ENCODE assay signal across 25 cellular contexts in the genomic region with DNA sequence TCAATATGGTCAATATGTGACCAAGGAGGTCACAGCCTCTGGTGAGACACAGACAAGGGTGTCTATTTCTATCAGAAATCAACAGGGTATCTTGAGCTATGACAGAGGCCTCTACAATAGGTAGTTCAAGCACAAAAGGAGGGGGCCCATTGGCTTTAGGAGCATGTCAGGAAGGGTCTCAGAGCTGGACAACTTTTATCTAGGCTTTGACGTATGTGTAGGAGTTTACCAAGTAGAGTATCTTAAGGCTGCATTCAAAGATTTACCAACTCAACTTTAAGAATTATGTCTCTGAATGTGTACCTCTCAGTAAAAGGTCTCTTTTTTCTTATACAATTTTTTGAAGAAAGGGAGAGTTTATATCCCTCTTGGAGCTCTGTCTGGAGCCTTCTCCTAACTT.
"Had no signal": no experiment of that assay in that cellular context is flagged by ENCODE, and none has a peak within 500 bp of the region (broad histone marks: within the 10 kb centered on the region; RNA-seq: fewer than 3 reads in every experiment).

No MANE protein-coding gene starts in this region.

- DNase-seq: colonic mucosa; cortex of kidney; effector CD8-positive, alpha-beta T cell; effector memory CD8-positive, alpha-beta T cell; erythroblast; esophagus squamous epithelium; foreskin fibroblast; foreskin melanocyte; gastrocnemius medialis; glutamatergic neuron; head of caudate nucleus; heart right ventricle; hippocampal formation; left cardiac atrium; left lung; left ventricle myocardium superior; lower lobe of right lung; mesenchymal stem cell; midbrain had no signal

- FAIRE-seq: endometrium, islet of Langerhans, keratinocyte had no signal

- H3K27me3 ChIP-seq: colonic mucosa had no signal

- H3K9me3 Mint-ChIP-seq: dendritic cell treated with granulocyte-macrophage colony-stimulating factor and Interleukin-4, amounts not matched to agents 40 ng/mL and 50 ng/mL, for 4 days had no signal

- H3K27ac ChIP-seq: colonic mucosa, epithelial cell of prostate, esophagus squamous epithelium, gastrocnemius medialis, heart right ventricle, left lung, lower lobe of right lung had no signal

- H3K4me3 ChIP-seq: colonic mucosa, esophagus squamous epithelium, gastrocnemius medialis, heart right ventricle, left lung, lower lobe of right lung had no signal

- H3K4me3 Mint-ChIP-seq: dendritic cell treated with granulocyte-macrophage colony-stimulating factor and Interleukin-4, amounts not matched to agents 40 ng/mL and 50 ng/mL, for 4 days; effector memory CD8-positive, alpha-beta T cell; endodermal cell had no signal

- H3K4me1 ChIP-seq: colonic mucosa, esophagus squamous epithelium, gastrocnemius medialis, left lung, lower lobe of right lung had no signal

- H3K27ac Mint-ChIP-seq: dendritic cell treated with granulocyte-macrophage colony-stimulating factor and Interleukin-4, amounts not matched to agents 40 ng/mL and 50 ng/mL, for 4 days; effector memory CD8-positive, alpha-beta T cell; endodermal cell had no signal

- H3K36me3 ChIP-seq: colonic mucosa, esophagus squamous epithelium, gastrocnemius medialis, heart right ventricle, left lung, lower lobe of right lung had no signal

- H3K9me3 ChIP-seq: colonic mucosa, esophagus squamous epithelium, gastrocnemius medialis, left lung, lower lobe of right lung had no signal
